6 cellular contexts compared by ENCODE assay signal in the genomic region with DNA sequence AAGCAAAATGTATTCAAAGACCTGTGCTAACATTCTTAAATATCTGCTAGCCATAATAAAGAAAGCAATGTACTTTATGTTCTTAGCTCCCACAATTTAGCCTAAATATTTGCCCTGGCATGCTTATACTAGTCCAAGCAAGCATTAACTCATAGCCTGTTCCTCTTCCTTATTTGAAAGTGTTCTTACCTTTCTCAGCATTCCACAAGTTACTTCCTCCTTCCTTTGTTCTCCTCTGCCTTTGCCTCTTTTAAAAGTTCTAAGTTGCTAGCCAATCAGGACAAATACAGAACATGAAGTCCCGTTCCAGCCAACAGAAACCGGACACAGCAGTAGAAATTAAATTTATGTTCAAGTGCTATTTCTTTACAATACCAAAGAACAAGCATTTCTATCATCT.
A peak's percentile ranks its signal among the peaks of the same experiment; 100 is the strongest.
DNase-seq lines count a peak whose midpoint lies in the region; ATAC-seq, FAIRE-seq and TF ChIP-seq lines count a peak whose summit lies in the region.
"Not testable (repeated sequence)": the region's sequence is repeated elsewhere in the genome, so short reads cannot be mapped to it uniquely, and the experiment has no call there.

No MANE protein-coding gene starts in this region.

- H3K9me3 ChIP-seq in astrocyte (ENCODE audit: insufficient read depth, low read depth, low read length); esophagus squamous epithelium: not testable (repeated sequence)

- not testable (repeated sequence) for ATAC-seq in GM23338

- H3K4me1 Mint-ChIP-seq in GM23338; astrocyte (ENCODE audit: low read depth, unreplicated experiment); progenitor cell of endocrine pancreas (ENCODE audit: low read depth); type B pancreatic cell (ENCODE audit: unreplicated experiment): not testable (repeated sequence)

- not testable (repeated sequence) for H3K4me2 ChIP-seq in GM23338; astrocyte (ENCODE audit: low read length)

- not testable (repeated sequence) for H3K4me3 ChIP-seq in GM23338; astrocyte (ENCODE audit: insufficient read depth, low read depth, low read length); bronchial epithelial cell (ENCODE audit: low read depth, low read length); esophagus squamous epithelium

- not testable (repeated sequence) for H3K27me3 ChIP-seq in GM23338 (ENCODE audit: insufficient read depth); astrocyte (ENCODE audit: insufficient read depth, low read length); bronchial epithelial cell (ENCODE audit: control insufficient read depth, insufficient read depth, low read length); esophagus squamous epithelium

- FAIRE-seq in astrocyte (lab: Jason Lieb, UNC); bronchial epithelial cell (lab: Jason Lieb, UNC): not testable (repeated sequence)

- intact Hi-C loops in esophagus squamous epithelium (cut with DNase I), result not testable (repeated sequence)

- H3K27ac ChIP-seq in GM23338 (ENCODE audit: low read depth); astrocyte (ENCODE audit: low read depth, low read length): not testable (repeated sequence)
- peak overlapping the region in 3 of 4 donors; percentile 48 to 77 (median 58) for H3K27ac ChIP-seq in esophagus squamous epithelium

- not testable (repeated sequence) for TF ChIP-seq POLR2A in esophagus squamous epithelium (IDR thresholded peaks at IDR 0.05)

- TF ChIP-seq CTCF in GM23338 (conservative IDR thresholded peaks at IDR 0.05; ENCODE audit: low read depth in 2 of 2); astrocyte (IDR thresholded peaks at IDR 0.05; ENCODE audit: insufficient read depth, low read depth, low read length); bronchial epithelial cell (IDR thresholded peaks at IDR 0.05; ENCODE audit: insufficient read depth, low read length, severe bottlenecking); esophagus squamous epithelium (IDR thresholded peaks at IDR 0.05); progenitor cell of endocrine pancreas (IDR thresholded peaks at IDR 0.05; ENCODE audit: unreplicated experiment); type B pancreatic cell (conservative IDR thresholded peaks at IDR 0.05): not testable (repeated sequence)

- peaks cover 11% of the 10 kb centered on the region; the same call in 2 of the 3 replicates for H3K9me3 Mint-ChIP-seq in GM23338
- not testable (repeated sequence) for H3K9me3 Mint-ChIP-seq in astrocyte (ENCODE audit: unreplicated experiment); progenitor cell of endocrine pancreas (ENCODE audit: low read depth); type B pancreatic cell

- not testable (repeated sequence) for H3K9me2 ChIP-seq in GM23338 (ENCODE audit: insufficient read depth)

- H3K27ac Mint-ChIP-seq in GM23338 (peak overlapping the region; percentile 49; the same call in 1 of the 2 replicates), astrocyte (ENCODE audit: unreplicated experiment) (peak overlapping the region; percentile 70), progenitor cell of endocrine pancreas (peak overlapping the region; percentile 7), type B pancreatic cell (peak overlapping the region; percentile 36)

- H3K27me3 Mint-ChIP-seq in GM23338 (ENCODE audit: insufficient read depth, low read depth, poor library complexity); astrocyte (ENCODE audit: low read depth, unreplicated experiment); progenitor cell of endocrine pancreas; type B pancreatic cell: not testable (repeated sequence)

- H4K20me1 ChIP-seq in GM23338 (replicated peaks; ENCODE audit: insufficient read depth); astrocyte (ENCODE audit: insufficient read depth, low read length): not testable (repeated sequence)

- not testable (repeated sequence) for H3K36me3 ChIP-seq in GM23338 (ENCODE audit: insufficient read depth); astrocyte (ENCODE audit: insufficient read depth, low read length); bronchial epithelial cell (ENCODE audit: control insufficient read depth, insufficient read depth, low read length); esophagus squamous epithelium

- H3F3A ChIP-seq in GM23338 (replicated peaks; ENCODE audit: low read depth), result not testable (repeated sequence)

- not testable (repeated sequence) for H3K4me3 Mint-ChIP-seq in GM23338; astrocyte (ENCODE audit: unreplicated experiment); progenitor cell of endocrine pancreas (ENCODE audit: low read depth); type B pancreatic cell

- WGBS in esophagus squamous epithelium, 2 donors, result 17 to 64% methylated on average over 2 of the region's 2 CpGs

- not testable (repeated sequence) for H3K36me3 Mint-ChIP-seq in GM23338 (ENCODE audit: low read depth); astrocyte (ENCODE audit: low read depth, unreplicated experiment); progenitor cell of endocrine pancreas (ENCODE audit: insufficient read depth); type B pancreatic cell

- not testable (repeated sequence) for H3K4me1 ChIP-seq in GM23338 (ENCODE audit: insufficient read depth); astrocyte (ENCODE audit: insufficient read depth, low read length)
- peaks cover 0 to 15% (median 0%) of the 10 kb centered on the region in 3 donors for H3K4me1 ChIP-seq in esophagus squamous epithelium

- H2AFZ ChIP-seq in GM23338; astrocyte (ENCODE audit: low read depth, low read length): not testable (repeated sequence)

- DNase-seq in GM23338 (ENCODE audit: low spot score); astrocyte (ENCODE audit: low read depth); esophagus squamous epithelium (lab: John Stamatoyannopoulos, UW); progenitor cell of endocrine pancreas (ENCODE audit: low spot score, unreplicated experiment); type B pancreatic cell (ENCODE audit: extremely low spot score, unreplicated experiment): not testable (repeated sequence)
- DNase-seq in bronchial epithelial cell (ENCODE audit: low read depth), result peak; percentile 85

- H3K9ac ChIP-seq in astrocyte (ENCODE audit: low read length), result not testable (repeated sequence)

- not testable (repeated sequence) for H3K79me2 ChIP-seq in GM23338 (replicated peaks; ENCODE audit: insufficient read depth); astrocyte (ENCODE audit: insufficient read depth, low read length)

Comparison
In these comparisons a context has a peak if more than half of its experiments do, and no peak if none do; other contexts are left out.
1. H3K27ac Mint-ChIP-seq: peak in every context shown above with its lines; median percentile 70 in astrocyte; 49 in GM23338; 36 in type B pancreatic cell; 7 in progenitor cell of endocrine pancreas.